28 cellular contexts compared by ENCODE assay signal in genomic region chr1:14222086-14222485, GRCh38.
"Had no signal": no experiment of that assay in that cellular context is flagged by ENCODE, and none has a peak within 500 bp of the region (broad histone marks: within the 10 kb centered on the region; RNA-seq: fewer than 3 reads in every experiment).

No MANE protein-coding gene starts in this region.

- H3K4me1 ChIP-seq: adrenal gland, body of pancreas, colonic mucosa, esophagus squamous epithelium, gastroesophageal sphincter had no signal

- H3K27me3 ChIP-seq: adrenal gland, body of pancreas, colonic mucosa, esophagus squamous epithelium, gastroesophageal sphincter had no signal

- ATAC-seq: activated T-helper 17 cell treated with anti-CD3 and anti-CD28 coated beads, Interleukin-2, amount 50 U/mL, for 72 hours; body of pancreas; gastroesophageal sphincter; WTC11 had no signal

- DNase-seq: activated CD4-positive, alpha-beta memory T cell treated with anti-CD3 and anti-CD28 coated beads, Interleukin-2, amount 10 ng/mL, durations not matched to agents 7 days and 5 days; activated CD4-positive, alpha-beta T cell treated with anti-CD3 and anti-CD28 coated beads for 1 hour; activated CD4-positive, alpha-beta T cell treated with anti-CD3 and anti-CD28 coated beads for 4 hours; activated CD4-positive, alpha-beta T cell treated with anti-CD3 and anti-CD28 coated beads, Interleukin-2, amount 10 ng/mL, durations not matched to agents 7 days and 5 days; activated CD4-positive, alpha-beta T cell treated with anti-CD3 and anti-CD28 coated beads, Interleukin-2, amount 50 U/mL, for 4 hours; activated CD8-positive, alpha-beta memory T cell treated with anti-CD3 and anti-CD28 coated beads, Interleukin-2, amount 50 U/mL, for 48 hours; activated effector memory CD4-positive, alpha-beta T cell treated with Interleukin-2 at 50 U/mL for 16 hours; activated gamma-delta T cell treated with Interleukin-2 at 50 U/mL for 16 hours; activated naive CD4-positive, alpha-beta T cell treated with anti-CD3 and anti-CD28 coated beads, Interleukin-2, amount 50 U/mL, for 16 hours; activated naive CD4-positive, alpha-beta T cell treated with Interleukin-2 at 50 U/mL for 16 hours; activated T-cell treated with anti-CD3 and anti-CD28 coated beads for 4 hours; activated T-cell treated with anti-CD3 and anti-CD28 coated beads, Interleukin-2, amount 50 U/mL, for 24 hours; adrenal gland; amygdala; aorta; body of pancreas; central memory CD4-positive, alpha-beta T cell; cerebellar nuclear complex; colonic mucosa; effector CD8-positive, alpha-beta T cell; esophagus squamous epithelium; foreskin melanocyte; T-helper 2 cell had no signal

- H3K27me3 Mint-ChIP-seq: activated CD4-positive, alpha-beta memory T cell treated with anti-CD3 and anti-CD28 coated beads, Interleukin-2, amount 10 ng/mL, durations not matched to agents 7 days and 5 days had no signal

- H3K4me1 Mint-ChIP-seq: activated CD4-positive, alpha-beta memory T cell treated with anti-CD3 and anti-CD28 coated beads, Interleukin-2, amount 10 ng/mL, durations not matched to agents 7 days and 5 days; activated CD4-positive, alpha-beta T cell treated with anti-CD3 and anti-CD28 coated beads, Interleukin-2, amount 10 ng/mL, durations not matched to agents 7 days and 5 days; activated T-helper 17 cell treated with anti-CD3 and anti-CD28 coated beads, Interleukin-2, amount 50 U/mL, for 72 hours had no signal

- H3K4me3 ChIP-seq: adrenal gland, body of pancreas, colonic mucosa, esophagus squamous epithelium, gastroesophageal sphincter had no signal

- H3K9me3 ChIP-seq: body of pancreas, colonic mucosa had no signal

- H3K36me3 ChIP-seq: adrenal gland, colonic mucosa, esophagus squamous epithelium, gastroesophageal sphincter had no signal

- H3K36me3 Mint-ChIP-seq: activated naive CD8-positive, alpha-beta T cell had no signal

- H3K27ac ChIP-seq: adrenal gland, body of pancreas, colonic mucosa, epithelial cell of prostate, esophagus squamous epithelium, gastroesophageal sphincter had no signal

- H3K27ac Mint-ChIP-seq: activated CD4-positive, alpha-beta memory T cell treated with anti-CD3 and anti-CD28 coated beads, Interleukin-2, amount 10 ng/mL, durations not matched to agents 7 days and 5 days; activated CD4-positive, alpha-beta T cell treated with anti-CD3 and anti-CD28 coated beads, Interleukin-2, amount 10 ng/mL, durations not matched to agents 7 days and 5 days; activated naive CD8-positive, alpha-beta T cell; activated T-cell treated with anti-CD3 and anti-CD28 coated beads, Interleukin-2, amount 50 U/mL, for 24 hours; activated T-helper 17 cell treated with anti-CD3 and anti-CD28 coated beads, Interleukin-2, amount 50 U/mL, for 72 hours; WTC11 had no signal

- H3K4me3 Mint-ChIP-seq: activated CD4-positive, alpha-beta memory T cell treated with anti-CD3 and anti-CD28 coated beads, Interleukin-2, amount 10 ng/mL, durations not matched to agents 7 days and 5 days; activated CD4-positive, alpha-beta T cell treated with anti-CD3 and anti-CD28 coated beads, Interleukin-2, amount 10 ng/mL, durations not matched to agents 7 days and 5 days; activated naive CD8-positive, alpha-beta T cell; activated T-cell treated with anti-CD3 and anti-CD28 coated beads, Interleukin-2, amount 50 U/mL, for 24 hours; activated T-helper 17 cell treated with anti-CD3 and anti-CD28 coated beads, Interleukin-2, amount 50 U/mL, for 72 hours; WTC11 had no signal
